24 cellular contexts compared by ENCODE assay signal in the genomic region with DNA sequence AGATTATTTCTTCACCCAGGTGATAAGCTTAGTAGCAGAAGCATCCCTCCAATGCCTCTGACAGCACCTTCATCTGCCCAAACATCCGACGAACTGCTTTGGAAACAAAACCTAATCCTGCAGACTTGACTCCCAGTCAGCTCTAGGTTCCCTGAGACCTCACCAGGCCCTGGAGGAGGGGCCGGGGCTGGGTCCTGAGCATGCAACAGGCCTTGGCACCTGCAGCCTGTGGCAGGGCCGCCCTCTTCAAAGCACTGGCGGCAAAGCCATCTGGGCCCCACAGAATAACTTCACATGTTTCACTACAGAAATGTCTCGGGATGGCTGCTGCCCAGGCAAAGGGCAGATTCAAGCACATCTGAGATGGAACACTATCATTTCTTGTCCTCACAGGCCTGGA.
"Had no signal": no experiment of that assay in that cellular context is flagged by ENCODE, and none has a peak within 500 bp of the region (broad histone marks: within the 10 kb centered on the region; RNA-seq: fewer than 3 reads in every experiment).

No MANE protein-coding gene starts in this region.

- H3K4me3 ChIP-seq: colonic mucosa, coronary artery, dorsolateral prefrontal cortex, esophagus muscularis mucosa, esophagus squamous epithelium, gastrocnemius medialis, gastroesophageal sphincter, heart right ventricle had no signal

- DNase-seq: colonic mucosa; cortex of kidney; dermis blood vessel endothelial cell; dorsolateral prefrontal cortex; effector CD4-positive, alpha-beta T cell; effector CD8-positive, alpha-beta T cell; effector memory CD4-positive, alpha-beta T cell; effector memory CD8-positive, alpha-beta T cell; endodermal cell; erythroblast; esophagus squamous epithelium; foreskin fibroblast; foreskin keratinocyte; foreskin melanocyte; gastrocnemius medialis; glutamatergic neuron; head of caudate nucleus; heart right ventricle had no signal

- H3K27ac Mint-ChIP-seq: dendritic cell treated with granulocyte-macrophage colony-stimulating factor and Interleukin-4, amounts not matched to agents 40 ng/mL and 50 ng/mL, for 4 days; effector memory CD8-positive, alpha-beta T cell; endodermal cell had no signal

- H3K4me3 Mint-ChIP-seq: dendritic cell treated with granulocyte-macrophage colony-stimulating factor and Interleukin-4, amounts not matched to agents 40 ng/mL and 50 ng/mL, for 4 days; effector memory CD8-positive, alpha-beta T cell; endodermal cell had no signal

- H3K27me3 Mint-ChIP-seq: dendritic cell treated with granulocyte-macrophage colony-stimulating factor and Interleukin-4, amounts not matched to agents 40 ng/mL and 50 ng/mL, for 4 days; effector memory CD8-positive, alpha-beta T cell had no signal

- H3K36me3 ChIP-seq: colonic mucosa, esophagus muscularis mucosa, esophagus squamous epithelium, gastrocnemius medialis, gastroesophageal sphincter, heart right ventricle had no signal

- H3K4me1 ChIP-seq: colonic mucosa, esophagus muscularis mucosa, esophagus squamous epithelium, foreskin keratinocyte, gastrocnemius medialis, gastroesophageal sphincter, heart right ventricle had no signal

- H3K27ac ChIP-seq: colonic mucosa, coronary artery, epithelial cell of prostate, esophagus muscularis mucosa, esophagus squamous epithelium, foreskin keratinocyte, gastrocnemius medialis, gastroesophageal sphincter, heart right ventricle had no signal

- H3K9me3 ChIP-seq: colonic mucosa, gastrocnemius medialis had no signal

- H3K27me3 ChIP-seq: colonic mucosa, dorsolateral prefrontal cortex, foreskin keratinocyte had no signal

- ATAC-seq: effector memory CD8-positive, alpha-beta T cell; esophagus mucosa; foreskin keratinocyte; gastrocnemius medialis; gastroesophageal sphincter; heart right ventricle had no signal
